ENCODE assay signal across 16 cellular contexts in the genomic region with DNA sequence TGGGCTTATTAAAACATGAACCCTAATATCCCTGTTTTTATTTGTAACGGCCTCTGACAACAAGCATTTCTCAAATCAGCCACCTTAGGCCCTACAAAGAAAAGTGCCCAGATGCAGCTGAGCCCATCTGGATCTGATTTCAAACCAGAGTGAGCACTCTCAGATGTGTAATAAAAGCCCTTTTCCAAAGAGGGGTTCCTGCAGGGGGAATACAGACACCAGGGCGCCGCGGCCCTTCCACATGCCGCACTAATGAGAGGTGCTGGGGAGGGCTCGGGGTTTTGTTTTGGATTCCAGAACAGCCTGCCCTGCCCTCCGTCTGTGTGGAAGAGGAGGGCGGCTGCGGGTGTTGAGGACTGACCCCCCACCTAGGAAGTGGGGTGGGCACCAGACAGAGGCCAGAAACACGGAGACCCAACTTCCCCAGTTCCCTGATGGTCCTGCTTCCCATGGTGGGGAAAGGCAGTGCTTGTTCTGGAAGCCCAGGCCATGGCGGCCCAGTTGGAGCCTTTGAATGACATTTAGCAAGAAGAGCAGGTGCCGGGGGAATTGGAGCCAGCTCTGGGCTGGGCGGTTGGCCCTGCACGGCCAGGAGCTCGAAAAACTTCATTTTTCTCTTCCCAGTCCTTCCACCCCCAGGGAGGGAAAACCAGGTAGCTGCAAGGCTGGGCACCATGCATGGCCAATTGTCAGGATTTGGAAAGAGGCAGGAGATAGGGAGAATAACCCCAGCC.
DNase-seq lines count a peak whose midpoint lies in the region; ATAC-seq and TF ChIP-seq lines count a peak whose summit lies in the region.
"Had no signal": no experiment of that assay in that cellular context is flagged by ENCODE, and none has a peak within 500 bp of the region (broad histone marks: within the 10 kb centered on the region; RNA-seq: fewer than 3 reads in every experiment).

No MANE protein-coding gene starts in this region.

- no peaks in the 10 kb centered on the region for H3K36me3 ChIP-seq in vagina

- peak; percentile 67 to 79 for DNase-seq in NCI-H524 (lab: John Stamatoyannopoulos, UW)
- DNase-seq in NCI-H524 treated with DMSO at 0.1 percent for 48 hours (lab: John Stamatoyannopoulos, UW): no peak
- no peak for DNase-seq in mesothelial cell of epicardium (ENCODE audit: low spot score in 2 of 2, unreplicated experiment in 2 of 2)
- no peak for DNase-seq in vagina (ENCODE audit: extremely low spot score in 2 of 2)
- DNase-seq in NCI-H1048 (lab: John Stamatoyannopoulos, UW): no peak
- DNase-seq in SW480 (ENCODE audit: low spot score): no peak
- DNase-seq: 8988T; activated naive CD4-positive, alpha-beta T cell treated with anti-CD3 and anti-CD28 coated beads for 36 hours; activated T-cell treated with anti-CD3 and anti-CD28 coated beads for 4 hours; left ventricle myocardium superior; occipital lobe; stimulated activated CD4-positive, alpha-beta T cell treated with anti-CD3 and anti-CD28 coated beads, Interleukin-2, amount 100 ng/mL, for 48 hours had no signal

- H3K4me3 ChIP-seq in vagina: peak overlapping the region in 1 of 2 donors; percentile 19
- H3K4me3 ChIP-seq: coronary artery had no signal

- peak overlapping the region in 4 of 5 experiments; percentile 7 to 66 (median 20) for H3K4me3 Mint-ChIP-seq in brain
- H3K4me3 Mint-ChIP-seq in mesothelial cell of epicardium: no peak overlapping the region
- H3K4me3 Mint-ChIP-seq: activated naive CD4-positive, alpha-beta T cell treated with anti-CD3 and anti-CD28 coated beads for 36 hours had no signal

- H3K27ac Mint-ChIP-seq in brain (peak overlapping the region; percentile 55 to 97 (median 90)), mesothelial cell of epicardium (peak overlapping the region; percentile 66)
- H3K27ac Mint-ChIP-seq: activated naive CD4-positive, alpha-beta T cell treated with anti-CD3 and anti-CD28 coated beads for 36 hours had no signal

- peaks cover 80% of the 10 kb centered on the region for H3K4me1 Mint-ChIP-seq in brain
- peaks cover 21% of the 10 kb centered on the region for H3K4me1 Mint-ChIP-seq in mesothelial cell of epicardium

- TF ChIP-seq CTCF in brain (conservative IDR thresholded peaks at IDR 0.05) (no peak), mesothelial cell of epicardium (IDR thresholded peaks at IDR 0.05; ENCODE audit: unreplicated experiment) (no peak), vagina (IDR thresholded peaks at IDR 0.05) (no peak)

- H3K36me3 Mint-ChIP-seq in brain (no peaks in the 10 kb centered on the region), mesothelial cell of epicardium (no peaks in the 10 kb centered on the region)

- intact Hi-C loops in vagina (cut with DNase I): no loop called here

- no peaks in the 10 kb centered on the region for H3K27me3 ChIP-seq in vagina

- H3K27ac ChIP-seq in vagina: peak overlapping the region; percentile 62
- H3K27ac ChIP-seq: coronary artery had no signal

- TF ChIP-seq POLR2A in vagina (IDR thresholded peaks at IDR 0.05): no peak

- H3K9me3 ChIP-seq in vagina: no peaks in the 10 kb centered on the region

- H3K9me3 Mint-ChIP-seq in brain (peaks cover 0 to 3% (median 0%) of the 10 kb centered on the region in 5 experiments), mesothelial cell of epicardium (no peaks in the 10 kb centered on the region)
- H3K9me3 Mint-ChIP-seq: activated naive CD4-positive, alpha-beta T cell treated with anti-CD3 and anti-CD28 coated beads for 36 hours had no signal

- H3K27me3 Mint-ChIP-seq in brain (peaks cover 3% of the 10 kb centered on the region), mesothelial cell of epicardium (ENCODE audit: low read depth) (no peaks in the 10 kb centered on the region)

- ATAC-seq in GM21447 (IDR thresholded peaks at IDR 0.05; ENCODE audit: unreplicated experiment): no peak
- ATAC-seq: HepG2, left ventricle myocardium superior had no signal

- H3K4me1 ChIP-seq in vagina: peaks cover 29% of the 10 kb centered on the region

Comparison
In these comparisons a context has a peak if more than half of its experiments do, and no peak if none do; other contexts are left out.
1. DNase-seq: peak in NCI-H524 (2 of 2); none in NCI-H524 treated with DMSO at 0.1 percent for 48 hours (single experiment), mesothelial cell of epicardium (0 of 2), vagina (0 of 2), NCI-H1048 (single experiment) and SW480 (single experiment).